In genomic region chr20:11468880-11469279, GRCh38 we compare ENCODE assay signal across 27 cellular contexts.
"Had no signal": no experiment of that assay in that cellular context is flagged by ENCODE, and none has a peak within 500 bp of the region (broad histone marks: within the 10 kb centered on the region; RNA-seq: fewer than 3 reads in every experiment).

No MANE protein-coding gene starts in this region.

- H3K27me3 Mint-ChIP-seq: natural killer cell treated with Interleukin-12 subunit alpha and Interleukin-12 subunit beta and Interleukin-15 and Interleukin-18, amount 100 ng/mL, for 72 hours; progenitor cell of endocrine pancreas; stimulated activated naive B cell treated with anti-CD40 and anti-IgM and Interleukin-4, amounts not matched to agents 10 μg/mL and 1 μg/mL and 100 μg/mL, for 72 hours; stimulated activated naive CD8-positive, alpha-beta T cell treated with anti-CD3 and anti-CD28 coated beads, Interleukin-15, Interleukin-2, amounts not matched to agents 100 ng/mL and 50 ng/mL, for 24 hours had no signal

- ATAC-seq: natural killer cell treated with Interleukin-12 subunit alpha and Interleukin-12 subunit beta and Interleukin-15 and Interleukin-18, amount 100 ng/mL, for 72 hours; psoas muscle; right lobe of liver; stimulated activated effector memory CD8-positive, alpha-beta T cell treated with anti-CD3 and anti-CD28 coated beads, Interleukin-12 subunit alpha, Interleukin-12 subunit beta, amount 100 ng/mL, for 72 hours; stimulated activated naive B cell treated with anti-CD40 and anti-IgM and Interleukin-4, amounts not matched to agents 10 μg/mL and 1 μg/mL and 100 μg/mL, for 72 hours had no signal

- H3K27ac Mint-ChIP-seq: natural killer cell treated with Interleukin-12 subunit alpha and Interleukin-12 subunit beta and Interleukin-15 and Interleukin-18, amount 100 ng/mL, for 72 hours; nephron progenitor cell; progenitor cell of endocrine pancreas; stimulated activated effector memory CD8-positive, alpha-beta T cell treated with anti-CD3 and anti-CD28 coated beads, Interleukin-12 subunit alpha, Interleukin-12 subunit beta, amount 100 ng/mL, for 72 hours; stimulated activated naive B cell treated with anti-CD40 and anti-IgM and Interleukin-4, amounts not matched to agents 10 μg/mL and 1 μg/mL and 100 μg/mL, for 72 hours; stimulated activated naive CD8-positive, alpha-beta T cell treated with anti-CD3 and anti-CD28 coated beads, Interleukin-15, Interleukin-2, amounts not matched to agents 100 ng/mL and 50 ng/mL, for 24 hours had no signal

- DNase-seq: nephron progenitor cell; occipital lobe; ovary; posterior cingulate gyrus; psoas muscle; right lobe of liver; sigmoid colon; small intestine; stimulated activated CD4-positive, alpha-beta T cell treated with anti-CD3 and anti-CD28 coated beads, Interleukin-15, amount 100 ng/mL, for 24 hours; stimulated activated CD4-positive, alpha-beta T cell treated with anti-CD3 and anti-CD28 coated beads, Interleukin-2, amount 100 ng/mL, for 24 hours; stimulated activated CD4-positive, alpha-beta T cell treated with anti-CD3 and anti-CD28 coated beads, Interleukin-2, amount 100 ng/mL, for 48 hours; stimulated activated CD4-positive, alpha-beta T cell treated with anti-CD3 and anti-CD28 coated beads, Interleukin-4, amount 100 ng/mL, for 24 hours; stimulated activated naive B cell treated with anti-CD40 and anti-IgM and Interleukin-4, amounts not matched to agents 10 μg/mL and 1 μg/mL and 100 μg/mL, for 72 hours; stimulated activated naive CD4-positive, alpha-beta T cell treated with Interleukin-2 at 50 U/mL for 16 hours; stomach; thyroid gland; trophoblast cell; upper lobe of left lung had no signal

- H3K36me3 ChIP-seq: ovary, right lobe of liver, sigmoid colon, stomach, thoracic aorta, thyroid gland, tibial nerve, upper lobe of left lung, vagina had no signal

- H3K27ac ChIP-seq: ovary, parathyroid adenoma, psoas muscle, right lobe of liver, sigmoid colon, stomach, thoracic aorta, thyroid gland, tibial nerve, upper lobe of left lung, vagina had no signal

- H3K4me1 ChIP-seq: parathyroid adenoma, psoas muscle, right lobe of liver, stomach, thyroid gland, tibial nerve, upper lobe of left lung, vagina had no signal

- H2AFZ ChIP-seq: parathyroid adenoma had no signal

- H3K4me1 Mint-ChIP-seq: neural crest cell; stimulated activated effector memory CD8-positive, alpha-beta T cell treated with anti-CD3 and anti-CD28 coated beads, Interleukin-12 subunit alpha, Interleukin-12 subunit beta, amount 100 ng/mL, for 72 hours; stimulated activated naive B cell treated with anti-CD40 and anti-IgM and Interleukin-4, amounts not matched to agents 10 μg/mL and 1 μg/mL and 100 μg/mL, for 72 hours had no signal

- H3K4me3 Mint-ChIP-seq: natural killer cell treated with Interleukin-12 subunit alpha and Interleukin-12 subunit beta and Interleukin-15 and Interleukin-18, amount 100 ng/mL, for 72 hours; nephron progenitor cell; neural crest cell; stimulated activated effector memory CD8-positive, alpha-beta T cell treated with anti-CD3 and anti-CD28 coated beads, Interleukin-12 subunit alpha, Interleukin-12 subunit beta, amount 100 ng/mL, for 72 hours; stimulated activated naive B cell treated with anti-CD40 and anti-IgM and Interleukin-4, amounts not matched to agents 10 μg/mL and 1 μg/mL and 100 μg/mL, for 72 hours; stimulated activated naive CD8-positive, alpha-beta T cell treated with anti-CD3 and anti-CD28 coated beads, Interleukin-15, Interleukin-2, amounts not matched to agents 100 ng/mL and 50 ng/mL, for 24 hours had no signal

- H3K4me3 ChIP-seq: ovary, psoas muscle, right lobe of liver, sigmoid colon, stomach, thoracic aorta, thyroid gland, tibial nerve, upper lobe of left lung, vagina had no signal

- H3K9me3 Mint-ChIP-seq: nephron progenitor cell; stimulated activated naive B cell treated with anti-CD40 and anti-IgM and Interleukin-4, amounts not matched to agents 10 μg/mL and 1 μg/mL and 100 μg/mL, for 72 hours had no signal

- H3K9me3 ChIP-seq: ovary, psoas muscle, sigmoid colon, stomach, thoracic aorta, thyroid gland, tibial nerve, upper lobe of left lung, vagina had no signal

- H3K36me3 Mint-ChIP-seq: stimulated activated effector memory CD8-positive, alpha-beta T cell treated with anti-CD3 and anti-CD28 coated beads, Interleukin-12 subunit alpha, Interleukin-12 subunit beta, amount 100 ng/mL, for 72 hours; stimulated activated naive B cell treated with anti-CD40 and anti-IgM and Interleukin-4, amounts not matched to agents 10 μg/mL and 1 μg/mL and 100 μg/mL, for 72 hours had no signal

- H3K9ac ChIP-seq: parathyroid adenoma had no signal

- H3K27me3 ChIP-seq: ovary, right lobe of liver, sigmoid colon, stomach, thyroid gland, tibial nerve, upper lobe of left lung, vagina had no signal
